ENCODE assay signal across 36 cellular contexts in the genomic region with DNA sequence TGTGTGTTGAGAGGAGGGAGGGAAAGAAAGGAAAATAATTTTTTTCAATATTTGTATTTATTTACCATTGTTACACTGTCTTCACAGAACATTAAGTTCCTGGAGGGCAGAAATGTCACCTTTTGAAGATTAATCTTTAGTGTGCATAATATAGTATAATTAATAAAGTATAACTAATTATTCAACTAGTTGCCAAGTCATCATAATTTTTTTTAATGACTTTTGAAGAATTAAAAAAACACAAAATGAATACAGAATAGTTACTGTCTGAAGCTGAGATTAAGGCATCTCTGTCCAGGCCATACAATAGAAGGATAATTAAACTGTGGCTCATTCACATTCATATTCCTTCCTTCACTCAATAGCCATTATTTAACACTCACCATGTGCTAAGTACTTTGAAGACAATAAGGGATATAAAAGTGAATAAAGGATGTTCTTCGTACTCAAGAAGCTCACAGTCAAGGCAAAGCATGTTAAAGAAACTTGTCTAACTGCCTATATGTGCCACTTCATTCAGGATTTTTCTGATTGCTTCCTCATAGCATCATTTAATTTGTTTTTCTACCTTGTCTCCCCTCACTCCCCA. TPM values are rescaled to one million over a fixed set of nuclear protein-coding genes. Genes with fewer than 3 reads are reported as not detected.
"Had no signal": no experiment of that assay in that cellular context is flagged by ENCODE, and none has a peak within 500 bp of the region (broad histone marks: within the 10 kb centered on the region; RNA-seq: fewer than 3 reads in every experiment).

No MANE protein-coding gene starts in this region.

- H3K27me3 Mint-ChIP-seq: activated CD4-positive, alpha-beta memory T cell treated with anti-CD3 and anti-CD28 coated beads for 36 hours; activated CD4-positive, alpha-beta T cell treated with anti-CD3 and anti-CD28 coated beads, Interleukin-2, amount 10 ng/mL, durations not matched to agents 24 days and 14 days; activated naive CD4-positive, alpha-beta T cell treated with anti-CD3 and anti-CD28 coated beads, Interleukin-2, amount 10 ng/mL, durations not matched to agents 7 days and 5 days; activated naive CD8-positive, alpha-beta T cell treated with anti-CD3 and anti-CD28 coated beads, Interleukin-2, amount 10 ng/mL, durations not matched to agents 7 days and 5 days; brain; naive thymus-derived CD4-positive, alpha-beta T cell had no signal

- H3K27ac Mint-ChIP-seq: activated CD4-positive, alpha-beta memory T cell treated with anti-CD3 and anti-CD28 coated beads for 36 hours; activated CD4-positive, alpha-beta T cell treated with anti-CD3 and anti-CD28 coated beads, Interleukin-2, amount 10 ng/mL, durations not matched to agents 24 days and 14 days; activated naive CD4-positive, alpha-beta T cell treated with anti-CD3 and anti-CD28 coated beads, Interleukin-2, amount 10 ng/mL, durations not matched to agents 7 days and 5 days; activated naive CD8-positive, alpha-beta T cell treated with anti-CD3 and anti-CD28 coated beads, Interleukin-2, amount 10 ng/mL, durations not matched to agents 7 days and 5 days; mesothelial cell of epicardium had no signal

- H3K9me3 ChIP-seq: ascending aorta, colonic mucosa, psoas muscle, right atrium auricular region, spleen, testis, vagina had no signal

- H3K4me1 Mint-ChIP-seq: activated naive CD8-positive, alpha-beta T cell treated with anti-CD3 and anti-CD28 coated beads, Interleukin-2, amount 10 ng/mL, durations not matched to agents 7 days and 5 days; mesothelial cell of epicardium; neural crest cell had no signal

- H3K4me3 Mint-ChIP-seq: activated CD4-positive, alpha-beta memory T cell treated with anti-CD3 and anti-CD28 coated beads for 36 hours; activated CD4-positive, alpha-beta T cell treated with anti-CD3 and anti-CD28 coated beads, Interleukin-2, amount 10 ng/mL, durations not matched to agents 24 days and 14 days; activated naive CD4-positive, alpha-beta T cell treated with anti-CD3 and anti-CD28 coated beads, Interleukin-2, amount 10 ng/mL, durations not matched to agents 7 days and 5 days; activated naive CD8-positive, alpha-beta T cell treated with anti-CD3 and anti-CD28 coated beads, Interleukin-2, amount 10 ng/mL, durations not matched to agents 7 days and 5 days; brain; mesothelial cell of epicardium; naive thymus-derived CD4-positive, alpha-beta T cell; neural crest cell had no signal

- ATAC-seq: activated CD4-positive, CD25-positive, alpha-beta regulatory T cell treated with anti-CD3 and anti-CD28 coated beads, Interleukin-2, amount 50 U/mL, for 24 hours; left cardiac atrium; left ventricle myocardium superior; naive thymus-derived CD4-positive, alpha-beta T cell; psoas muscle had no signal

- H3K27me3 ChIP-seq: ascending aorta, cardiac muscle cell, colonic mucosa, hepatocyte, right atrium auricular region, spleen, testis, vagina had no signal

- DNase-seq: activated CD4-positive, alpha-beta memory T cell treated with anti-CD3 and anti-CD28 coated beads for 36 hours; activated CD4-positive, alpha-beta T cell treated with anti-CD3 and anti-CD28 coated beads, Interleukin-2, amount 10 ng/mL, durations not matched to agents 24 days and 14 days; activated CD8-positive, alpha-beta memory T cell treated with anti-CD3 and anti-CD28 coated beads, Interleukin-2, amount 50 U/mL, for 4 hours; activated gamma-delta T cell; activated naive CD4-positive, alpha-beta T cell treated with anti-CD3 and anti-CD28 coated beads, Interleukin-2, amount 10 ng/mL, durations not matched to agents 7 days and 5 days; activated naive CD8-positive, alpha-beta T cell treated with anti-CD3 and anti-CD28 coated beads, Interleukin-2, amount 10 ng/mL, durations not matched to agents 7 days and 5 days; activated T-cell treated with anti-CD3 and anti-CD28 coated beads, Interleukin-2, amount 50 U/mL, for 1 hour; cerebellar nuclear complex; colonic mucosa; effector CD8-positive, alpha-beta T cell; glutamatergic neuron; islet precursor cell; left cardiac atrium; left ventricle myocardium superior; naive thymus-derived CD4-positive, alpha-beta T cell; nucleus accumbens; psoas muscle; spleen; stimulated activated naive CD4-positive, alpha-beta T cell treated with Interleukin-2 at 50 U/mL for 16 hours; T-helper 9 cell; testis; trophoblast cell; WERI-Rb-1 had no signal

- H3K27ac ChIP-seq: ascending aorta, cardiac muscle cell, colonic mucosa, epithelial cell of prostate, hepatocyte, parathyroid adenoma, psoas muscle, right atrium auricular region, spleen, testis, vagina, WERI-Rb-1 had no signal

- H3K9me3 Mint-ChIP-seq: activated CD4-positive, alpha-beta memory T cell treated with anti-CD3 and anti-CD28 coated beads for 36 hours; activated CD4-positive, alpha-beta T cell treated with anti-CD3 and anti-CD28 coated beads, Interleukin-2, amount 10 ng/mL, durations not matched to agents 24 days and 14 days; activated naive CD4-positive, alpha-beta T cell treated with anti-CD3 and anti-CD28 coated beads, Interleukin-2, amount 10 ng/mL, durations not matched to agents 7 days and 5 days; activated naive CD8-positive, alpha-beta T cell treated with anti-CD3 and anti-CD28 coated beads, Interleukin-2, amount 10 ng/mL, durations not matched to agents 7 days and 5 days had no signal

- H3K4me3 ChIP-seq: ascending aorta, cardiac muscle cell, colonic mucosa, hepatocyte, psoas muscle, right atrium auricular region, spleen, testis, vagina had no signal

- H3K4me1 ChIP-seq: ascending aorta, colonic mucosa, parathyroid adenoma, psoas muscle, right atrium auricular region, spleen, testis, vagina had no signal

- H3K36me3 ChIP-seq: colonic mucosa, right atrium auricular region had no signal

- H3K9ac ChIP-seq: parathyroid adenoma had no signal

RNA-seq across cellular contexts. Expression of a gene that starts 44.1 kb away (rescaled TPM):
- total RNA-seq: ascending aorta, frontal cortex, lung microvascular endothelial cell had no signal
